Comparison of ENCODE assay signal across 8 cellular contexts in the genomic region with DNA sequence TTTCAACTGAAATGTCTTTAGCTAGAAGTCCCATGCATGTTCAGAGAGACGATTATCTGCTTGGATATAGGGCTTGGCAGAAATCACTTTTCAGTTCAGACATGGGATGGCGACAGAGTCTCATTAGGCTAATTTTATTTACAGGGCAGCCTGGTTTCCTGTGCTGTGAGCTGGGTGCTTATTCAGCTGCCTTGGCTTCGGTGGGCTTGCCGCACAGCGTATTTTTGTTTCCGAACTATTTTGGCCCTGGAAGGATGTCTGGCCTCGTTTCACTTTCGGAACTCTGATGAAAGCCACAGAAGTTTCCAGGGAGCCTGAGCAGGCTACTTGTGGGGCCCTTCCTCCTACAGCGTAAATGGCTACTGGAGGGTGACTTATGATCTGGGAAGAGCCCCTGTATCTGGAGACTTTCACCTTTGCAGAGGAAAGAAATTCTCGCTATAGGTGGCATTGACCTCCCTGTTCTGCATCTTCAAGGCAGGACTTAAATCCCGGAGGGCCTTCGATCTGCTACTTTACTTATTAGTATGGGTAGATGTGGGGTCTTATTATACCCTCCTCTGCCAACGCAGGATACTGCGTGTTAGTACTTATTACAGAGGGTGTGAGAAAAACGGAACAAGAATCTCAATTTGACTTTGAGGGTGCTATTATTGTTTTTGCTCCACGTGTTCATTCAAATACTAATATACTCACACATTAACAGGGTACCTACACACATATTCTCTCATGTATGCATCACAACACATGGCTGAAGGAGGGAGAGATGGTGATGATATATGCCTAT.
DNase-seq lines count a peak whose midpoint lies in the region; ATAC-seq and TF ChIP-seq lines count a peak whose summit lies in the region.

No MANE protein-coding gene starts in this region.

- TF ChIP-seq POLR2A in transverse colon (IDR thresholded peaks at IDR 0.05), result no peak

- H3K4me3 ChIP-seq in transverse colon, result peak overlapping the region in 3 of 4 donors; percentile 6 to 15 (median 13)

- ATAC-seq in GM19043 (IDR thresholded peaks at IDR 0.05; ENCODE audit: low read depth, unreplicated experiment), result peak; percentile 93
- ATAC-seq in HG03097 (IDR thresholded peaks at IDR 0.05; ENCODE audit: low FRiP score, unreplicated experiment), result peak; percentile 90

- 54 to 78% methylated on average over 11 to 16 of the region's 16 CpGs for WGBS in transverse colon (ENCODE audit: low coverage in 1 of 2), 2 donors

- no peaks in the 10 kb centered on the region for H3K27me3 ChIP-seq in transverse colon

- intact Hi-C loops in transverse colon (cut with DNase I; ENCODE audit: low total_unique reads), result no loop called here

- peak overlapping the region; percentile 47 to 62 (median 54) for H3K27ac ChIP-seq in transverse colon

- DNase-seq in COR-L47 (lab: John Stamatoyannopoulos, UW), result peak; percentile 13
- peak; percentile 35 for DNase-seq in OCI-M1 (lab: John Stamatoyannopoulos, UW)
- DNase-seq in dermis blood vessel endothelial cell, result peak; percentile 91
- DNase-seq in medulla oblongata (ENCODE audit: extremely low spot score), result peak; percentile 91
- DNase-seq in transverse colon, result peak; percentile 33
- DNase-seq in stimulated activated CD4-positive, alpha-beta T cell treated with anti-CD3 and anti-CD28 coated beads, Interleukin-12 subunit alpha, Interleukin-12 subunit beta, amount 100 ng/mL, for 4 hours, result no peak

- H3K36me3 ChIP-seq in transverse colon, result no peaks in the 10 kb centered on the region

- peak in 3 of 5 experiments; percentile 30 to 41 (median 32) for TF ChIP-seq CTCF in transverse colon (IDR thresholded peaks at IDR 0.05)

- in situ Hi-C loops in transverse colon (cut with MboI; ENCODE audit: low pct_ligation_motif_present in 1 of 4, low pct_unique_long_range_greater_than_20kb in 1 of 4, low sequenced_read_pairs in 3 of 4), result no loop called here

- no peaks in the 10 kb centered on the region for H3K9me3 ChIP-seq in transverse colon

- H3K4me1 ChIP-seq in transverse colon, result peaks cover 0 to 10% (median 5%) of the 10 kb centered on the region in 4 donors

- TF ChIP-seq EP300 in transverse colon (IDR thresholded peaks at IDR 0.05; ENCODE audit: low read depth), result no peak
